In the genomic region with DNA sequence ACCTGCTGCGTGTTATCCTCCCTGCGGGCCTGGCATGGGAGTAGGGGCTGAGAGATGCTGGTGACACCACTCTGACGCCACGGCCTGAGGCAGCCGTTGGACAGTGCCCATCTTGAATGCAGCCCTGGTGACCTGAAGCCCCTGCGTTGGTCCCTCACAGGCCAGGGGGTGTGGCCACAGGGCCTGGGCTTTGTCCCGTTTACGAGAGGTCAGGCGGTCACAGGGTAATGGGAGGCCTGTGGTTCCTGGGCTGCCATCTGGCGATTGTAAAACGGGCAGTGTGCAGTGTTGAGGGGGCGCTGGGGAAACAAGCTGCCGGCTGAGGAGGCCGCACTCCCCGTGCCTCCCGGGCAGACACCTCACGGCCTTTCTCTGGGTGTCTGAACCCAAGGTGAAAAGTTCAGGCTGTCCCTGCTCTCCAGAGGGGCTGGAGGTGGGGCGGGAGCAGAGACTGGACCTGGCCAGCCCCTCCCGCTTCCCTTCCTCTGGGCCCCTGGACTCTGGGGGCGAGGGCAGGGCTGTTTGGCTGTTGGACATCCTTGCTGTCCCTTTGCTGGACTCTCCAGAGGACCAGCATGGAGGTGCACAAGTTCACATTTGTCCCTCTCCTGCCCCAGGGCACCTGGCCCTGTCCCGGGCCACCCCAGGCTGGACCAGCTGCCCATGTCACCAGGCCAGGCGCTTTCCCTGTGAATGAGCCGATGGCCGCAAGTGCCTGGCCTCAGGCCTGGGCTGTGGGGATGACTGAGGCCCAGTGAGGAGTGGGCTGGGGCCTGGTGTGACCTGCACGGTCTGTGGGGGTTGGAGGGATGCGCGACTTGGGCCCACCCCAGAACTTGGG, we compare ENCODE assay signal across 1 cellular context.
TF ChIP-seq lines count a peak whose summit lies in the region.

No MANE protein-coding gene starts in this region.

TF ChIP-seq in SK-N-SH, 30 proteins besides CTCF, POLR2A, EP300 and RAD21 (continued from another document):
- TF ChIP-seq, protein P1, sequence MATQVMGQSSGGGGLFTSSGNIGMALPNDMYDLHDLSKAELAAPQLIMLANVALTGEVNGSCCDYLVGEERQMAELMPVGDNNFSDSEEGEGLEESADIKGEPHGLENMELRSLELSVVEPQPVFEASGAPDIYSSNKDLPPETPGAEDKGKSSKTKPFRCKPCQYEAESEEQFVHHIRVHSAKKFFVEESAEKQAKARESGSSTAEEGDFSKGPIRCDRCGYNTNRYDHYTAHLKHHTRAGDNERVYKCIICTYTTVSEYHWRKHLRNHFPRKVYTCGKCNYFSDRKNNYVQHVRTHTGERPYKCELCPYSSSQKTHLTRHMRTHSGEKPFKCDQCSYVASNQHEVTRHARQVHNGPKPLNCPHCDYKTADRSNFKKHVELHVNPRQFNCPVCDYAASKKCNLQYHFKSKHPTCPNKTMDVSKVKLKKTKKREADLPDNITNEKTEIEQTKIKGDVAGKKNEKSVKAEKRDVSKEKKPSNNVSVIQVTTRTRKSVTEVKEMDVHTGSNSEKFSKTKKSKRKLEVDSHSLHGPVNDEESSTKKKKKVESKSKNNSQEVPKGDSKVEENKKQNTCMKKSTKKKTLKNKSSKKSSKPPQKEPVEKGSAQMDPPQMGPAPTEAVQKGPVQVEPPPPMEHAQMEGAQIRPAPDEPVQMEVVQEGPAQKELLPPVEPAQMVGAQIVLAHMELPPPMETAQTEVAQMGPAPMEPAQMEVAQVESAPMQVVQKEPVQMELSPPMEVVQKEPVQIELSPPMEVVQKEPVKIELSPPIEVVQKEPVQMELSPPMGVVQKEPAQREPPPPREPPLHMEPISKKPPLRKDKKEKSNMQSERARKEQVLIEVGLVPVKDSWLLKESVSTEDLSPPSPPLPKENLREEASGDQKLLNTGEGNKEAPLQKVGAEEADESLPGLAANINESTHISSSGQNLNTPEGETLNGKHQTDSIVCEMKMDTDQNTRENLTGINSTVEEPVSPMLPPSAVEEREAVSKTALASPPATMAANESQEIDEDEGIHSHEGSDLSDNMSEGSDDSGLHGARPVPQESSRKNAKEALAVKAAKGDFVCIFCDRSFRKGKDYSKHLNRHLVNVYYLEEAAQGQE (IDR thresholded peaks at IDR 0.05; ENCODE audit: low read depth, low read length): no peak
- no peak for TF ChIP-seq GABPA (IDR thresholded peaks at IDR 0.05; ENCODE audit: low read depth)
